Comparison of ENCODE assay signal across 9 cellular contexts in the genomic region with DNA sequence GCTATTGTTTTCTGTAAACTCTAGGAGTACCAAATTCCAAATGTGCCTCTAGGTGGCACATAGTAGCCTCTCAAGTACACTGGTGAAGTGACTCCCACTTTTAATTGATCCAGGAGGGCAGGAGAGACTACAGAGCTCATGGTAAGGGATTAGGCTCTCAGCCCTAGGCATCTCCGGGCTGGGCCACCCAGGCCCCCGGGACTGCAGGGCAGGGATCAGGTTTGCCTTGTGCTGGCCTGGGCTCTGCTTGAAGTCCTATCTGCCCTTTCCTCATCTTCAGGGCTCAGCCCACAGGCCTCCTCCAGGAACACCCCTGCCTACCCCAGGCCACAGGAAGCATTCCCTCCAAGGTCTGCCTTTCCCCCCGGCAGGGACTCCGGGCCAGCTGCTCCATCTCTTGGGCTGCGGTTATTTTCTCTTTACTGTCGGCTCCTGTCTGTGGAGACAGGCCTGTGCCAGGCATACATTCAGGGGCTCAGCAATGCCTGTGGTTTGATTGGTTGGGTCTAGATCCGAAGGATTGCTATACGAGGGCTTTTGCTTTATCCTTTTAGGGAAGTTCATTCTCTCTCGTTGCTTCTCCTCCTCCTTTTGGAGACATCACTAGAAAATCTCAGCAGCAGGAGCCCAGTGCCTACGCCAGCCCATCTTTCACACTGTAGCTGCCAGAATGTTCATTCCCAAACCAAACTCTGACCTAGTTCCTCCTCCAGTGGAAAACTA. TPM values are rescaled to one million over a fixed set of nuclear protein-coding genes. Genes with fewer than 3 reads are reported as not detected.
DNase-seq lines count a peak whose midpoint lies in the region; ATAC-seq and TF ChIP-seq lines count a peak whose summit lies in the region.
"Had no signal": no experiment of that assay in that cellular context is flagged by ENCODE, and none has a peak within 500 bp of the region (broad histone marks: within the 10 kb centered on the region; RNA-seq: fewer than 3 reads in every experiment).

No MANE protein-coding gene starts in this region.

- H3K27ac Mint-ChIP-seq in CD4-positive, alpha-beta T cell, result no peak overlapping the region
- no peak overlapping the region for H3K27ac Mint-ChIP-seq in activated T-helper 1 cell treated with anti-CD3 and anti-CD28 coated beads, Interleukin-12 subunit alpha, Interleukin-12 subunit beta, Interleukin-2, Interleukin-4 antibody, amounts not matched to agents 30 ng/mL and 10 ng/mL and 1 ng/mL, durations not matched to agents 14 hours and 24 hours and 36 hours
- H3K27ac Mint-ChIP-seq: activated CD4-positive, alpha-beta T cell treated with anti-CD3 and anti-CD28 coated beads, Interleukin-2, amount 10 ng/mL, durations not matched to agents 7 days and 5 days had no signal

- CTCF ChIA-PET in CD4-positive, alpha-beta T cell (lab: Charles Lee), result interaction anchor here (1.1 kb wide), 1 partner anchor 16 kb away, joined by 3 read pairs; no protein-coding TSS in a partner anchor

- 34% methylated on average over 10 of the region's 10 CpGs for WGBS in right cardiac atrium

- H3K9me3 Mint-ChIP-seq in CD4-positive, alpha-beta T cell, result no peaks in the 10 kb centered on the region
- H3K9me3 Mint-ChIP-seq in activated T-helper 1 cell treated with anti-CD3 and anti-CD28 coated beads, Interleukin-12 subunit alpha, Interleukin-12 subunit beta, Interleukin-2, Interleukin-4 antibody, amounts not matched to agents 30 ng/mL and 10 ng/mL and 1 ng/mL, durations not matched to agents 14 hours and 24 hours and 36 hours, result no peaks in the 10 kb centered on the region
- H3K9me3 Mint-ChIP-seq: activated CD4-positive, alpha-beta T cell treated with anti-CD3 and anti-CD28 coated beads, Interleukin-2, amount 10 ng/mL, durations not matched to agents 7 days and 5 days had no signal

- DNase-seq in NCI-H1092 (lab: John Stamatoyannopoulos, UW) (peak; percentile 16), NCI-H1092 treated with DMSO at 0.1 percent for 48 hours (lab: John Stamatoyannopoulos, UW) (no peak), WERI-Rb-1 (peak; percentile 45), right cardiac atrium (no peak), T-helper 9 cell (no peak)
- no peak for DNase-seq in CD4-positive, alpha-beta T cell
- DNase-seq in activated T-helper 1 cell treated with anti-CD3 and anti-CD28 coated beads, Interleukin-12 subunit alpha, Interleukin-12 subunit beta, Interleukin-2, Interleukin-4 antibody, amounts not matched to agents 30 ng/mL and 10 ng/mL and 1 ng/mL, durations not matched to agents 14 hours and 24 hours and 36 hours (ENCODE audit: low spot score), result no peak
- DNase-seq: activated CD4-positive, alpha-beta T cell treated with anti-CD3 and anti-CD28 coated beads, Interleukin-2, amount 10 ng/mL, durations not matched to agents 7 days and 5 days had no signal

- peak; percentile 34 to 44 for ATAC-seq in right cardiac atrium
- no peak for ATAC-seq in CD4-positive, alpha-beta T cell (ENCODE audit: poor library complexity)

- intact Hi-C loops in right cardiac atrium (cut with DNase I), result loop anchor here in 2 of 4 donors (5.0 to 10.0 kb wide), 3 partner anchors 75 to 487 kb away; no protein-coding TSS in a partner anchor
- intact Hi-C loops in CD4-positive, alpha-beta T cell (cut with DNase I, micrococcal nuclease), result loop anchor here (5.0 to 10.0 kb wide), 2 partner anchors 78 to 485 kb away; no protein-coding TSS in a partner anchor
- intact Hi-C loops in activated T-helper 1 cell treated with anti-CD3 and anti-CD28 coated beads, Interleukin-12 subunit alpha, Interleukin-12 subunit beta, Interleukin-2, Interleukin-4 antibody, amounts not matched to agents 30 ng/mL and 10 ng/mL and 1 ng/mL, durations not matched to agents 14 hours and 24 hours and 36 hours (cut with micrococcal nuclease), result no loop called here

- H3K9me3 ChIP-seq in WERI-Rb-1 (ENCODE audit: severe bottlenecking), result no peaks in the 10 kb centered on the region
- H3K9me3 ChIP-seq in right cardiac atrium (ENCODE audit: control insufficient read depth, low read length), result no peaks in the 10 kb centered on the region
- no peaks in the 10 kb centered on the region for H3K9me3 ChIP-seq in stomach smooth muscle (ENCODE audit: control insufficient read depth in 2 of 2, low read length in 2 of 2)
- H3K9me3 ChIP-seq in CD4-positive, alpha-beta T cell (ENCODE audit: control insufficient read depth, low read length), result no peaks in the 10 kb centered on the region

- no peaks in the 10 kb centered on the region for H3K36me3 ChIP-seq in WERI-Rb-1
- no peaks in the 10 kb centered on the region for H3K36me3 ChIP-seq in stomach smooth muscle (ENCODE audit: control insufficient read depth in 2 of 2, insufficient read depth in 2 of 2, low read length in 2 of 2)

- POLR2A ChIA-PET in CD4-positive, alpha-beta T cell (lab: Charles Lee), result interaction anchor here (0.9 kb wide), 1 partner anchor 34 kb away, joined by 3 read pairs; no protein-coding TSS in a partner anchor

- H3K36me3 Mint-ChIP-seq in CD4-positive, alpha-beta T cell (ENCODE audit: low read depth), result no peaks in the 10 kb centered on the region
- H3K36me3 Mint-ChIP-seq in activated T-helper 1 cell treated with anti-CD3 and anti-CD28 coated beads, Interleukin-12 subunit alpha, Interleukin-12 subunit beta, Interleukin-2, Interleukin-4 antibody, amounts not matched to agents 30 ng/mL and 10 ng/mL and 1 ng/mL, durations not matched to agents 14 hours and 24 hours and 36 hours (ENCODE audit: low read depth), result no peaks in the 10 kb centered on the region

- no peaks in the 10 kb centered on the region for H3K27me3 ChIP-seq in WERI-Rb-1 (ENCODE audit: insufficient read depth, low read depth, severe bottlenecking)
- no peaks in the 10 kb centered on the region for H3K27me3 ChIP-seq in right cardiac atrium (ENCODE audit: control insufficient read depth, insufficient read depth)
- no peaks in the 10 kb centered on the region for H3K27me3 ChIP-seq in stomach smooth muscle (ENCODE audit: control insufficient read depth in 1 of 2, insufficient read depth in 2 of 2, low read length in 2 of 2)
- H3K27me3 ChIP-seq in CD4-positive, alpha-beta T cell (ENCODE audit: control insufficient read depth, insufficient read depth, low read length), result peaks cover 5% of the 10 kb centered on the region

- H3K4me3 ChIP-seq in WERI-Rb-1 (ENCODE audit: low read depth, low read length) (no peak overlapping the region), right cardiac atrium (ENCODE audit: low read length) (no peak overlapping the region), stomach smooth muscle (ENCODE audit: low read length in 2 of 2) (peak overlapping the region in 1 of 2 donors; percentile 59)

- peak; percentile 43; the same call in 1 of the 2 replicates for TF ChIP-seq CTCF in WERI-Rb-1 (IDR thresholded peaks at IDR 0.05; ENCODE audit: low read depth, low read length)
- no peak for TF ChIP-seq CTCF in CD4-positive, alpha-beta T cell (IDR thresholded peaks at IDR 0.05)

- H3K9ac ChIP-seq in stomach smooth muscle (ENCODE audit: low read length in 2 of 2), result peak overlapping the region; percentile 71 to 90

- H3K4me1 ChIP-seq in right cardiac atrium (ENCODE audit: control insufficient read depth, insufficient read depth, low read length) (peaks cover 25% of the 10 kb centered on the region), stomach smooth muscle (ENCODE audit: control insufficient read depth, insufficient read depth, low read length) (peaks cover 72% of the 10 kb centered on the region)

- H3K27ac ChIP-seq in WERI-Rb-1 (no peak overlapping the region), right cardiac atrium (ENCODE audit: low read length) (peak overlapping the region; percentile 1), stomach smooth muscle (ENCODE audit: low read length) (peak overlapping the region; percentile 99)
- H3K27ac ChIP-seq in CD4-positive, alpha-beta T cell (ENCODE audit: low read depth, low read length), result no peak overlapping the region

- H3K4me3 Mint-ChIP-seq in CD4-positive, alpha-beta T cell, result no peak overlapping the region
- no peak overlapping the region for H3K4me3 Mint-ChIP-seq in activated T-helper 1 cell treated with anti-CD3 and anti-CD28 coated beads, Interleukin-12 subunit alpha, Interleukin-12 subunit beta, Interleukin-2, Interleukin-4 antibody, amounts not matched to agents 30 ng/mL and 10 ng/mL and 1 ng/mL, durations not matched to agents 14 hours and 24 hours and 36 hours
- H3K4me3 Mint-ChIP-seq: activated CD4-positive, alpha-beta T cell treated with anti-CD3 and anti-CD28 coated beads, Interleukin-2, amount 10 ng/mL, durations not matched to agents 7 days and 5 days had no signal

- no peaks in the 10 kb centered on the region for H3K4me1 Mint-ChIP-seq in CD4-positive, alpha-beta T cell (ENCODE audit: low read depth)
- no peaks in the 10 kb centered on the region for H3K4me1 Mint-ChIP-seq in activated T-helper 1 cell treated with anti-CD3 and anti-CD28 coated beads, Interleukin-12 subunit alpha, Interleukin-12 subunit beta, Interleukin-2, Interleukin-4 antibody, amounts not matched to agents 30 ng/mL and 10 ng/mL and 1 ng/mL, durations not matched to agents 14 hours and 24 hours and 36 hours (ENCODE audit: low read depth)
- H3K4me1 Mint-ChIP-seq: activated CD4-positive, alpha-beta T cell treated with anti-CD3 and anti-CD28 coated beads, Interleukin-2, amount 10 ng/mL, durations not matched to agents 7 days and 5 days had no signal

- peaks cover 14% of the 10 kb centered on the region for H3K27me3 Mint-ChIP-seq in CD4-positive, alpha-beta T cell
- peaks cover 5% of the 10 kb centered on the region for H3K27me3 Mint-ChIP-seq in activated T-helper 1 cell treated with anti-CD3 and anti-CD28 coated beads, Interleukin-12 subunit alpha, Interleukin-12 subunit beta, Interleukin-2, Interleukin-4 antibody, amounts not matched to agents 30 ng/mL and 10 ng/mL and 1 ng/mL, durations not matched to agents 14 hours and 24 hours and 36 hours (ENCODE audit: insufficient read depth)

RNA-seq across cellular contexts. Expression of gene PARVA, which starts 32.8 kb away (rescaled TPM):
- total RNA-seq in right cardiac atrium, result 100 to 1,000 TPM in 1 of 4 donors, 10 to 100 TPM in 3; 61.4 to 116 (median 76.5) TPM
- polyA plus RNA-seq in right cardiac atrium, result 30.6 TPM
- under 1 TPM; 0.08 to 0.98 TPM for total RNA-seq in CD4-positive, alpha-beta T cell
- not detected in 2 replicates for total RNA-seq in activated T-helper 1 cell treated with anti-CD3 and anti-CD28 coated beads, Interleukin-12 subunit alpha, Interleukin-12 subunit beta, Interleukin-2, Interleukin-4 antibody, amounts not matched to agents 30 ng/mL and 10 ng/mL and 1 ng/mL, durations not matched to agents 14 hours and 24 hours and 36 hours

Comparison
In these comparisons a context has a peak if more than half of its experiments do, and no peak if none do; other contexts are left out.
1. DNase-seq: peak in NCI-H1092 (single experiment) and WERI-Rb-1 (single experiment); none in NCI-H1092 treated with DMSO at 0.1 percent for 48 hours (single experiment), right cardiac atrium (0 of 3), CD4-positive, alpha-beta T cell (0 of 10), activated T-helper 1 cell treated with anti-CD3 and anti-CD28 coated beads, Interleukin-12 subunit alpha, Interleukin-12 subunit beta, Interleukin-2, Interleukin-4 antibody, amounts not matched to agents 30 ng/mL and 10 ng/mL and 1 ng/mL, durations not matched to agents 14 hours and 24 hours and 36 hours (single experiment) and T-helper 9 cell (single experiment).
2. H3K27ac ChIP-seq: peak in right cardiac atrium (single experiment) and stomach smooth muscle (single experiment); none in WERI-Rb-1 (single experiment) and CD4-positive, alpha-beta T cell (single experiment).
3. RNA of gene PARVA, which starts 32.8 kb away (total RNA-seq): 61.4 to 116 TPM in right cardiac atrium; 0.08 to 0.98 TPM in CD4-positive, alpha-beta T cell and not detected in activated T-helper 1 cell treated with anti-CD3 and anti-CD28 coated beads, Interleukin-12 subunit alpha, Interleukin-12 subunit beta, Interleukin-2, Interleukin-4 antibody, amounts not matched to agents 30 ng/mL and 10 ng/mL and 1 ng/mL, durations not matched to agents 14 hours and 24 hours and 36 hours; every median in the first group is over 10 times any median in the second.